ENCODE assay signal across 21 cellular contexts in the genomic region with DNA sequence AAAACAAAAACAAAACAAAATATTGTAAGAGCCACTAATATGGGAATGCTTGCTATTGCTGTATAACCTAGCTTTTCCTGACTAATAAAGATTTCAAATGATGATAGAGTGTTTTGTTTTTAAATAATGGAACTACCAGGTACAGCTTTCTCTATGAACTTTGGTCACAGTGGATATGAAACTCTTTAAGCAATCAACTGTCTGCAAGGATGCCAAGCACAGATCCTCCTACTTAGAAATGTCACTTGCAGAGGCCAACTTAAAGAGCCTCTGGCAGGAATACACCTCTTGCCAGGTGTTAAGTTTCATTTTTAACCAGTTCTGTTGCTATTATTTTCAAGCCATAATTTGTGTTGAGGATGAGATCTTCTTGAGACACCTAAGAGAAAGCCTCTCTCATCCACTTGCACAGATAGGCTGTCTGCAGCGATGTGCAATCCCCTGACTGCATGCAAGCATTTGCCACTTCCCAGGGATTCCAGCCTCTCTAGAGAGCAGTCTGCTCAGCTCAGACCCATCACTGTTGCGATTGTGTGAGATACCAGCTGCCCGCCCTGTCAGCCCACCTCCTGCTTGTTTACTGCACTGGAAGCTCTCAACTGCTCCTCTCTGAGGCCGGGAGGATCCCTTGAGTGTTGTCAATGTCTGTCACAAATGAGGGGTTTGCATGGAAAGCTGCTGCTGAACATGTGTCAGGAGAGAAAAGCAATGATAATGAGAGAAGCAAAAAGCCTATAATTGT.
DNase-seq lines count a peak whose midpoint lies in the region; ATAC-seq, FAIRE-seq and TF ChIP-seq lines count a peak whose summit lies in the region.
"Had no signal": no experiment of that assay in that cellular context is flagged by ENCODE, and none has a peak within 500 bp of the region (broad histone marks: within the 10 kb centered on the region; RNA-seq: fewer than 3 reads in every experiment).

No MANE protein-coding gene starts in this region.

- no peaks in the 10 kb centered on the region for H3F3A ChIP-seq in PC-9 (ENCODE audit: insufficient read depth, low read depth)

- no peak overlapping the region for H3K4ac ChIP-seq in IMR-90 (ENCODE audit: low read depth, low read length)

- dilution Hi-C loops in IMR-90 (cut with HindIII; ENCODE audit: low sequenced_read_pairs, unreplicated experiment), result no loop called here

- no peak overlapping the region for H3K18ac ChIP-seq in IMR-90 (ENCODE audit: low read depth, low read length)

- no CpG with 5 or more reads among the region's 4 CpGs for WGBS in IMR-90 (ENCODE audit: extremely low coverage in 2 of 2, insufficient read length in 1 of 2), 2 experiments
- 13% methylated on average over 4 of the region's 4 CpGs for WGBS in GM12878 (ENCODE audit: insufficient coverage, insufficient replicate concordance, low lambda C conversion rate, missing lambda C conversion rate)

- in situ Hi-C loops in IMR-90 (cut with MboI; ENCODE audit: low sequenced_read_pairs), result no loop called here
- in situ Hi-C loops in GM12878 (cut with MboI), result no loop called here
- in situ Hi-C loops in ACHN (cut with HindIII; ENCODE audit: low pct_ligation_motif_present, low pct_unique_long_range_greater_than_20kb, low sequenced_read_pairs), result no loop called here

- H3K4me3 ChIP-seq in IMR-90 (ENCODE audit: insufficient read depth, low read depth, low read length), result no peak overlapping the region
- H3K4me3 ChIP-seq in GM12878, result no peak overlapping the region
- no peak overlapping the region for H3K4me3 ChIP-seq in PC-9
- H3K4me3 ChIP-seq: BLaER1, cardiac muscle cell, dorsolateral prefrontal cortex, spleen, tibial artery had no signal

- no peaks in the 10 kb centered on the region for H4K20me1 ChIP-seq in IMR-90 (ENCODE audit: insufficient read depth, low read length)
- H4K20me1 ChIP-seq in GM12878 (ENCODE audit: control insufficient read depth, insufficient read depth), result no peaks in the 10 kb centered on the region
- no peaks in the 10 kb centered on the region for H4K20me1 ChIP-seq in PC-9 (ENCODE audit: insufficient read depth)
- H4K20me1 ChIP-seq: BLaER1 had no signal

- no peak overlapping the region for H2AK5ac ChIP-seq in IMR-90 (ENCODE audit: low read depth, low read length)

- no peak overlapping the region for H2AFZ ChIP-seq in IMR-90 (replicated peaks; ENCODE audit: low read length, poor library complexity)
- H2AFZ ChIP-seq in GM12878 (ENCODE audit: control insufficient read depth, low read depth, low read length), result no peak overlapping the region
- H2AFZ ChIP-seq in PC-9, result no peak overlapping the region

- no peak for FAIRE-seq in GM12878 (lab: Jason Lieb, UNC)
- FAIRE-seq: H54 had no signal

- TF ChIP-seq RAD21 in IMR-90 (IDR thresholded peaks at IDR 0.05; ENCODE audit: low read length), result no peak
- TF ChIP-seq RAD21 in GM12878 (IDR thresholded peaks at IDR 0.05; ENCODE audit: insufficient read depth, low read depth, low read length), result no peak

- CTCF ChIA-PET in IMR-90 (lab: Yijun Ruan, JAX) (interaction anchor here (0.6 kb wide), 1 partner anchor 17 kb away, joined by 3 read pairs; no protein-coding TSS in a partner anchor), GM12878 (lab: Yijun Ruan, JAX) (no interaction called here), PC-9 (lab: Charles Lee) (interaction anchor here (0.6 kb wide), 1 partner anchor 640 kb away, joined by 12 read pairs; no protein-coding TSS in a partner anchor)

- BruUV-seq in IMR-90 (replicated peaks; lab: Mats Ljungman, UMichigan), result no TSS peak
- BruUV-seq in GM12878 (replicated peaks; lab: Mats Ljungman, UMichigan), result no TSS peak
- BruUV-seq in PC-9 (replicated peaks; lab: Mats Ljungman, UMichigan), result no TSS peak

- no peak overlapping the region for H3K56ac ChIP-seq in IMR-90 (ENCODE audit: extremely low read depth, insufficient read depth, low read length)

- TF ChIP-seq POLR2A in IMR-90 (IDR thresholded peaks at IDR 0.05; ENCODE audit: low read depth, low read length), result no peak
- no peak for TF ChIP-seq POLR2A in GM12878 (IDR thresholded peaks at IDR 0.05; ENCODE audit: low read depth, low read length)

- TF ChIP-seq EP300 in GM12878 (IDR thresholded peaks at IDR 0.05; ENCODE audit: borderline replicate concordance in 1 of 2, control insufficient read depth in 1 of 2, low read depth in 2 of 2, low read length in 2 of 2), result no peak

- 0 out of 2 replicates have a peak, but pooled peaks have one; percentile 65 for ATAC-seq in IMR-90 (ENCODE audit: low read depth)
- no peak for ATAC-seq in GM12878
- ATAC-seq in HG02610 (IDR thresholded peaks at IDR 0.05; ENCODE audit: unreplicated experiment), result no peak
- ATAC-seq: activated naive CD8-positive, alpha-beta T cell treated with anti-CD3 and anti-CD28 coated beads, Interleukin-2, amount 50 U/mL, for 24 hours; natural killer cell; T-cell had no signal

- no peak overlapping the region for H3K14ac ChIP-seq in IMR-90 (replicated peaks; ENCODE audit: low read depth, low read length)

- intact Hi-C loops in IMR-90 (cut with micrococcal nuclease) (no loop called here), GM12878 (cut with micrococcal nuclease; ENCODE audit: unreplicated experiment) (no loop called here), PC-9 (cut with micrococcal nuclease; ENCODE audit: unreplicated experiment) (no loop called here)

- no peak overlapping the region for H2AK9ac ChIP-seq in IMR-90 (replicated peaks; ENCODE audit: low read depth, low read length, poor library complexity)

- H3K27me3 ChIP-seq in IMR-90 (ENCODE audit: control insufficient read depth, insufficient read depth, low read length) (no peaks in the 10 kb centered on the region), GM12878 (replicated peaks in 1 of 2; ENCODE audit: control insufficient read depth in 2 of 2, insufficient read depth in 2 of 2, low read length in 1 of 2) (no peaks in the 10 kb centered on the region), PC-9 (ENCODE audit: insufficient read depth, low read depth) (no peaks in the 10 kb centered on the region)
- H3K27me3 ChIP-seq: BLaER1, cardiac muscle cell, dorsolateral prefrontal cortex, spleen, tibial artery had no signal

- no peak overlapping the region for H2BK20ac ChIP-seq in IMR-90 (ENCODE audit: low read depth, low read length)

- H3K9me2 ChIP-seq in PC-9 (ENCODE audit: insufficient read depth), result no peaks in the 10 kb centered on the region

- H4K91ac ChIP-seq in IMR-90 (ENCODE audit: insufficient read depth, low read depth, low read length), result no peak overlapping the region

- H3K9me3 ChIP-seq in IMR-90 (ENCODE audit: control insufficient read depth, insufficient read depth, low read length), result no peaks in the 10 kb centered on the region
- H3K9me3 ChIP-seq in GM12878 (replicated peaks; ENCODE audit: control insufficient read depth, insufficient read depth, low read length), result no peaks in the 10 kb centered on the region
- no peaks in the 10 kb centered on the region for H3K9me3 ChIP-seq in PC-9 (ENCODE audit: insufficient read depth, low read depth)
- H3K9me3 ChIP-seq: BLaER1, spleen, tibial artery had no signal

- POLR2A ChIA-PET in IMR-90 (lab: Charles Lee; ENCODE audit: unreplicated experiment) (no interaction called here), GM12878 (lab: Charles Lee) (no interaction called here), PC-9 (lab: Charles Lee; ENCODE audit: unreplicated experiment) (interaction anchor here (0.6 to 0.7 kb wide), 2 partner anchors 120 to 773 kb away, joined by 3 to 7 read pairs; no protein-coding TSS in a partner anchor)

- H3K9ac ChIP-seq in IMR-90 (ENCODE audit: low read depth, low read length), result no peak overlapping the region
- no peak overlapping the region for H3K9ac ChIP-seq in GM12878 (ENCODE audit: control insufficient read depth, insufficient read depth, low read length)
- H3K9ac ChIP-seq: BLaER1 had no signal

- DNase-seq in IMR-90 (no peak), NCI-H2171 treated with DMSO at 0.1 percent for 48 hours (lab: John Stamatoyannopoulos, UW) (peak; percentile 85), GM12878 (ENCODE audit: low read depth, low spot score) (no peak), nephron progenitor cell (peak; percentile 31), activated gamma-delta T cell (lab: John Stamatoyannopoulos, UW) (no peak), ACHN (no peak), PC-9 (no peak)
- DNase-seq: activated CD4-positive, alpha-beta memory T cell treated with anti-CD3 and anti-CD28 coated beads for 36 hours; activated naive CD8-positive, alpha-beta T cell treated with anti-CD3 and anti-CD28 coated beads, Interleukin-2, amount 50 U/mL, for 24 hours; natural killer cell; NCI-H526; RPMI8226; spleen; T-cell; tibial artery had no signal

- H3K36me3 ChIP-seq in IMR-90 (ENCODE audit: control insufficient read depth, insufficient read depth, low read length), result no peaks in the 10 kb centered on the region
- H3K36me3 ChIP-seq in GM12878 (ENCODE audit: control insufficient read depth in 2 of 2, insufficient read depth in 2 of 2, low read length in 1 of 2), result no peaks in the 10 kb centered on the region
- no peaks in the 10 kb centered on the region for H3K36me3 ChIP-seq in PC-9 (ENCODE audit: low read depth)
- H3K36me3 ChIP-seq: BLaER1, cardiac muscle cell, spleen, tibial artery had no signal

- no peaks in the 10 kb centered on the region for H3K27me3 Mint-ChIP-seq in nephron progenitor cell (ENCODE audit: low read depth, poor library complexity)

- H3K27ac Mint-ChIP-seq in nephron progenitor cell, result no peak overlapping the region
- H3K27ac Mint-ChIP-seq: activated CD4-positive, alpha-beta memory T cell treated with anti-CD3 and anti-CD28 coated beads for 36 hours; activated naive CD8-positive, alpha-beta T cell treated with anti-CD3 and anti-CD28 coated beads, Interleukin-2, amount 50 U/mL, for 24 hours; natural killer cell; T-cell had no signal

- H3K9me1 ChIP-seq in IMR-90 (ENCODE audit: insufficient read depth, low read length), result no peaks in the 10 kb centered on the region

- no peaks in the 10 kb centered on the region for H3K79me1 ChIP-seq in IMR-90 (ENCODE audit: low read depth in 1 of 2, low read length in 2 of 2)

- no peak overlapping the region for H3K23ac ChIP-seq in IMR-90 (ENCODE audit: low read depth, low read length)

- H3K79me2 ChIP-seq in GM12878 (ENCODE audit: control insufficient read depth, insufficient read depth, low read length) (no peaks in the 10 kb centered on the region), PC-9 (ENCODE audit: low read depth) (no peaks in the 10 kb centered on the region)

- RAD21 ChIA-PET in GM12878 (lab: Charles Lee; ENCODE audit: unreplicated experiment), result no interaction called here

- H3K36me3 Mint-ChIP-seq in nephron progenitor cell (ENCODE audit: low read depth), result no peaks in the 10 kb centered on the region
- H3K36me3 Mint-ChIP-seq: activated CD4-positive, alpha-beta memory T cell treated with anti-CD3 and anti-CD28 coated beads for 36 hours; natural killer cell; T-cell had no signal

- no peaks in the 10 kb centered on the region for H3K9me3 Mint-ChIP-seq in nephron progenitor cell
- H3K9me3 Mint-ChIP-seq: activated CD4-positive, alpha-beta memory T cell treated with anti-CD3 and anti-CD28 coated beads for 36 hours; activated naive CD8-positive, alpha-beta T cell treated with anti-CD3 and anti-CD28 coated beads, Interleukin-2, amount 50 U/mL, for 24 hours; natural killer cell; T-cell had no signal

- TF ChIP-seq CTCF in IMR-90 (conservative IDR thresholded peaks at IDR 0.05; ENCODE audit: low read depth, low read length) (no peak), GM12878 (IDR thresholded peaks at IDR 0.05 in 2 of 3, conservative IDR thresholded peaks at IDR 0.05 in 1 of 3; ENCODE audit: control insufficient read depth in 2 of 3, extremely low read depth in 1 of 3, insufficient read depth in 1 of 3, low read depth in 3 of 3, low read length in 3 of 3) (no peak), nephron progenitor cell (IDR thresholded peaks at IDR 0.05) (no peak), PC-9 (conservative IDR thresholded peaks at IDR 0.05) (no peak)

- H3K4me1 Mint-ChIP-seq in nephron progenitor cell, result peaks cover 15% of the 10 kb centered on the region
- H3K4me1 Mint-ChIP-seq: activated naive CD8-positive, alpha-beta T cell treated with anti-CD3 and anti-CD28 coated beads, Interleukin-2, amount 50 U/mL, for 24 hours; natural killer cell had no signal

- no peak overlapping the region for H2BK5ac ChIP-seq in IMR-90 (ENCODE audit: low read depth, low read length, poor library complexity, severe bottlenecking)

- H3K4me3 Mint-ChIP-seq in nephron progenitor cell, result no peak overlapping the region
- H3K4me3 Mint-ChIP-seq: activated CD4-positive, alpha-beta memory T cell treated with anti-CD3 and anti-CD28 coated beads for 36 hours; activated naive CD8-positive, alpha-beta T cell treated with anti-CD3 and anti-CD28 coated beads, Interleukin-2, amount 50 U/mL, for 24 hours; natural killer cell; T-cell had no signal

- H4K8ac ChIP-seq in IMR-90 (ENCODE audit: low read depth in 2 of 2, low read length in 2 of 2), result no peak overlapping the region

- H4K5ac ChIP-seq in IMR-90 (ENCODE audit: low read depth, low read length), result no peak overlapping the region

- SMC1A ChIA-PET in GM12878 (lab: Charles Lee; ENCODE audit: uncharacterized antibody, unreplicated experiment), result no interaction called here

- H3K4me2 ChIP-seq in IMR-90 (ENCODE audit: low read depth, low read length), result no peak overlapping the region; the same call in 1 of the 2 replicates
- H3K4me2 ChIP-seq in GM12878 (ENCODE audit: control insufficient read depth, insufficient read depth), result no peak overlapping the region
- no peak overlapping the region for H3K4me2 ChIP-seq in PC-9
- H3K4me2 ChIP-seq: BLaER1 had no signal

- H3K27ac ChIP-seq in IMR-90 (ENCODE audit: insufficient read depth, low read length), result no peak overlapping the region
- no peak overlapping the region for H3K27ac ChIP-seq in GM12878 (ENCODE audit: control insufficient read depth, insufficient read depth)
- no peak overlapping the region for H3K27ac ChIP-seq in PC-9
- H3K27ac ChIP-seq: BLaER1, cardiac muscle cell, dorsolateral prefrontal cortex, HL-60, spleen, tibial artery had no signal

- H3K4me1 ChIP-seq in IMR-90 (ENCODE audit: control insufficient read depth, insufficient read depth, low read length), result peaks cover 2% of the 10 kb centered on the region; the same call in 1 of the 2 replicates
- no peaks in the 10 kb centered on the region for H3K4me1 ChIP-seq in GM12878 (ENCODE audit: control insufficient read depth, insufficient read depth, low read length)
- no peaks in the 10 kb centered on the region for H3K4me1 ChIP-seq in PC-9 (replicated peaks; ENCODE audit: insufficient read depth)
- H3K4me1 ChIP-seq: BLaER1, spleen, tibial artery had no signal

- no peak overlapping the region for H2BK15ac ChIP-seq in IMR-90 (ENCODE audit: low read depth, low read length)

- H2BK120ac ChIP-seq in IMR-90 (ENCODE audit: low read depth, low read length), result no peak overlapping the region

Comparison
In these comparisons a context has a peak if more than half of its experiments do, and no peak if none do; other contexts are left out.
1. DNase-seq: peak in NCI-H2171 treated with DMSO at 0.1 percent for 48 hours (single experiment) and nephron progenitor cell (single experiment); none in IMR-90 (single experiment), GM12878 (single experiment), activated gamma-delta T cell (single experiment), ACHN (single experiment) and PC-9 (0 of 2).